8 cellular contexts compared by ENCODE assay signal in the genomic region with DNA sequence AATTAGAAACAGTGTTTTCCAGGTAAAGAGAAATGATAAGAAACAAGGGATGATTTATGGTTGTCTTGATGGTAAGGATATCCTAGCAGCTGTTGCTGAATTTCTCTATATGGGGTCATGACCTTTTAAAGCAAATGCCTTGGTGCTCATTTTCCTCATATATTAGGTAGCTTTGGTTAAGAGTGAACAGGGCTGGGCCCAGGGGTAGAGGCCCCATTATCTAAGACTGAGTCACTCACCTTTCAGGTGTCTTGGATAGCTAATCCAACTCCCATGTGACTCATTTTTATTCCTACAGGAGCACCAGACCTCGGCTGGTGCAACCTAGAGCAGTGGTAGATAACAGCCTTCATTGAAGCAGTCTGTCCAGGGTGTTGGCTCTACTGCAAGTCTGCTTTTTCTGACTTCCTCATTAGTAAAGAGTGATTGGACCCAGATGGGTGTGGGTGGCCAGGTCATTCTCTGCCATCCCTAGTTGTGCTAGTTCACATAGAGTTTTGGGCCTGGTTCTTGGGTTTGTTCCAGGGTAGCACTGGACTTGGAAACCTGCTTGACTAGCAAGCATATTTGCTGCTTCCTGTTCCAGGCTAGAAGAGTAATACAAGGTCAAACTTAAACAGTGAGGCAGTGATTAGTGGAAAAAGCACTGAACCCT. TPM values are rescaled to one million over a fixed set of nuclear protein-coding genes. Genes with fewer than 3 reads are reported as not detected.
A peak's percentile ranks its signal among the peaks of the same experiment; 100 is the strongest.
DNase-seq lines count a peak whose midpoint lies in the region; ATAC-seq and TF ChIP-seq lines count a peak whose summit lies in the region.

No MANE protein-coding gene starts in this region.

- no peaks in the 10 kb centered on the region for H3K9me3 ChIP-seq in SK-N-MC (ENCODE audit: low read depth, low read length)
- no peaks in the 10 kb centered on the region for H3K9me3 ChIP-seq in esophagus (ENCODE audit: control insufficient read depth in 2 of 2, insufficient read depth in 1 of 2, low read depth in 1 of 2, low read length in 1 of 2)
- H3K9me3 ChIP-seq in osteoblast (ENCODE audit: low read depth, low read length): no peaks in the 10 kb centered on the region

- no peaks in the 10 kb centered on the region for H3K27me3 ChIP-seq in esophagus (ENCODE audit: control insufficient read depth in 1 of 2, insufficient read depth in 2 of 2, low read length in 2 of 2)
- H3K27me3 ChIP-seq in osteoblast (ENCODE audit: insufficient read depth, low read length): no peaks in the 10 kb centered on the region

- no peak overlapping the region for H3K9ac ChIP-seq in SK-N-MC (ENCODE audit: insufficient read length)

- peaks cover 3% of the 10 kb centered on the region in 2 donors for H3K4me1 ChIP-seq in esophagus (ENCODE audit: control insufficient read depth in 2 of 2, insufficient read depth in 2 of 2, low read length in 1 of 2)
- H3K4me1 ChIP-seq in osteoblast (ENCODE audit: insufficient read depth, low read length): peaks cover 16% of the 10 kb centered on the region

- no peak overlapping the region for H2AFZ ChIP-seq in osteoblast (ENCODE audit: low read length)

- H3K4me3 ChIP-seq in SK-N-MC (no peak overlapping the region), esophagus (ENCODE audit: low read depth in 1 of 2, low read length in 2 of 2) (no peak overlapping the region), osteoblast (ENCODE audit: insufficient read depth, low read length) (no peak overlapping the region)

- peaks cover 24% of the 10 kb centered on the region for H4K20me1 ChIP-seq in osteoblast (ENCODE audit: insufficient read depth, low read length)

- TF ChIP-seq CTCF in osteoblast (IDR thresholded peaks at IDR 0.05; ENCODE audit: extremely low read depth, low read depth, low read length): no peak

- peaks cover 76% of the 10 kb centered on the region for H3K79me2 ChIP-seq in osteoblast (ENCODE audit: insufficient read depth, low read length)

- no peak for ATAC-seq in GM19455 (IDR thresholded peaks at IDR 0.05; ENCODE audit: unreplicated experiment)

- H3K27ac ChIP-seq in SK-N-MC: peak overlapping the region; percentile 28; the same call in 1 of the 2 replicates
- H3K27ac ChIP-seq in esophagus (ENCODE audit: low read depth in 2 of 2, low read length in 1 of 2): peak overlapping the region; percentile 76 to 79
- H3K27ac ChIP-seq in osteoblast (ENCODE audit: low read depth, low read length): peak overlapping the region; percentile 34

- H3K4me2 ChIP-seq in osteoblast (ENCODE audit: insufficient read depth, low read length): no peak overlapping the region

- DNase-seq in HCEC 1CT: peak; percentile 32
- DNase-seq in SK-N-MC (ENCODE audit: low read depth, low spot score): no peak
- DNase-seq in osteoblast (ENCODE audit: insufficient read length, low spot score, missing footprints): no peak
- no peak for DNase-seq in activated effector memory CD4-positive, alpha-beta T cell treated with Interleukin-2 at 50 U/mL for 16 hours
- DNase-seq in C1 segment of cervical spinal cord (lab: John Stamatoyannopoulos, UW): no peak
- DNase-seq in NCI-H146 treated with DMSO at 0.1 percent for 48 hours (lab: John Stamatoyannopoulos, UW; ENCODE audit: unreplicated experiment): no peak

- 16 to 40% methylated on average over 1 of the region's 1 CpG for WGBS in esophagus, 2 donors

- peaks cover 71% of the 10 kb centered on the region for H3K36me3 ChIP-seq in SK-N-MC (ENCODE audit: insufficient read depth, low read length)
- H3K36me3 ChIP-seq in esophagus (ENCODE audit: control insufficient read depth in 2 of 2, insufficient read depth in 2 of 2, low read length in 1 of 2): peaks cover 19 to 30% of the 10 kb centered on the region in 2 donors
- peaks cover 47% of the 10 kb centered on the region for H3K36me3 ChIP-seq in osteoblast (ENCODE audit: insufficient read depth, low read length)

RNA-seq across cellular contexts. Expression of a gene that starts 37.4 kb away (rescaled TPM):
- 100 to 1,000 TPM in 1 of 2 donors, 10 to 100 TPM in 1; 89.7 to 125 TPM for polyA plus RNA-seq in esophagus
- 126 and 140 TPM in 2 replicates for total RNA-seq in osteoblast

RNA-seq across cellular contexts. Expression of a gene that starts 47.4 kb away (rescaled TPM):
- polyA plus RNA-seq in esophagus: under 1 TPM in 1 of 2 donors, not detected in 1; 0.02 TPM
- not detected in 2 replicates for total RNA-seq in osteoblast

RNA-seq across cellular contexts. Expression of a gene that starts 57.7 kb away (rescaled TPM):
- 100 to 1,000 TPM in 1 of 2 donors, 10 to 100 TPM in 1; 87.4 to 115 TPM for polyA plus RNA-seq in esophagus
- 58.9 and 68.8 TPM in 2 replicates for total RNA-seq in osteoblast
